23 cellular contexts compared by ENCODE assay signal in the genomic region with DNA sequence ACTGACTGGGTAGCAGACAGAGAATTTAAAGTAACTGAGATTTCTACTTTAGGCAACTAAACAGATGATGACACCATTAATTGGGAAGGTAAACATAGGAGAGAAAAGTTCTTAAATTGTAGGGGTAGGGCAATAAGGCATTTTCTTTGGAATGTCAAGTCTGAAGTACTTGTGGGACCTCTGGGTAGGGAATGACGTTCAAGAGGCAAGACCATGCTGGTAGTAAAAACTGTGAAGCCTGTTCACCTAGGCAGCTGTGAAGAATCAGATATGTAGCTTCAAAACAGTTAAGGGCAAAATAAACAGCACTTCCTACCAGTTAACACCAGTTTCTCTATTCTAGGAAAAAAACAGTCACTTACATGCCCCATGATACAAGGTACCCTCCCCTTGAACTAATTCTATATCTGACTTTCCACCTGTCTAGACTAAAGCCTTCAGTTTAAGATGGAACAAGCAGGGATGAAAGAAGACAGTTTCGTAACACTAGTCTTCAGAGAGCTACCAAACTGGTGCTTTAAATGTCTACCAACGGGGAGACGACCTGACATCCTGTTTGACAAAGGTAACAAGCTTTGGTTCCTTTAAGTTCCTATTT.
DNase-seq lines count a peak whose midpoint lies in the region; ATAC-seq and TF ChIP-seq lines count a peak whose summit lies in the region.
"Had no signal": no experiment of that assay in that cellular context is flagged by ENCODE, and none has a peak within 500 bp of the region (broad histone marks: within the 10 kb centered on the region; RNA-seq: fewer than 3 reads in every experiment).

No MANE protein-coding gene starts in this region.

- H3K4me1 Mint-ChIP-seq in activated CD8-positive, alpha-beta T cell treated with anti-CD3 and anti-CD28 coated beads for 36 hours (ENCODE audit: low read depth) = peaks cover 25% of the 10 kb centered on the region
- peaks cover 8% of the 10 kb centered on the region for H3K4me1 Mint-ChIP-seq in activated CD8-positive, alpha-beta T cell treated with anti-CD3 and anti-CD28 coated beads, Interleukin-2, amount 10 ng/mL, durations not matched to agents 7 days and 5 days (ENCODE audit: low read depth)
- H3K4me1 Mint-ChIP-seq in activated B cell treated with CpG ODN at 0.5 μM for 24 hours = peaks cover 68% of the 10 kb centered on the region

- no peaks in the 10 kb centered on the region for H3K27me3 ChIP-seq in DOHH2 (ENCODE audit: control insufficient read depth, low read length)
- H3K27me3 ChIP-seq: BE2C, SJCRH30 had no signal

- 0 out of 2 replicates have a peak overlapping the region, but pooled peaks have one; percentile 17 for H3K4me2 ChIP-seq in DOHH2 (ENCODE audit: low read length)
- H3K4me2 ChIP-seq: A549 had no signal

- no peaks in the 10 kb centered on the region for H3K79me2 ChIP-seq in DOHH2 (ENCODE audit: control insufficient read depth, low read length)

- H3K4me1 ChIP-seq in DOHH2 (ENCODE audit: control insufficient read depth, low read length) = peaks cover 46% of the 10 kb centered on the region
- H3K4me1 ChIP-seq: A549, BE2C had no signal

- DNase-seq in activated CD8-positive, alpha-beta T cell treated with anti-CD3 and anti-CD28 coated beads for 36 hours = no peak
- no peak for DNase-seq in activated CD8-positive, alpha-beta T cell treated with anti-CD3 and anti-CD28 coated beads, Interleukin-2, amount 10 ng/mL, durations not matched to agents 7 days and 5 days
- DNase-seq in activated B cell treated with CpG ODN at 0.5 μM for 24 hours (no peak), cortex of kidney (lab: John Stamatoyannopoulos, UW) (no peak), UCSD-AML1 (lab: John Stamatoyannopoulos, UW; ENCODE audit: unreplicated experiment) (no peak)
- DNase-seq: BE2C; CD4-positive, alpha-beta memory T cell; DMS153; KBM-7; MM.1S; NCI-H1105; NCI-H146; NCI-H2029 treated with DMSO at 0.1 percent for 48 hours; NCI-H226; NCI-H524; NCI-H774; NK-92 treated with Interleukin-12 subunit alpha and Interleukin-12 subunit beta, amount 100 ng/mL, for 24 hours; OCI-M1; SJCRH30; T-cell had no signal

- CTCF ChIA-PET in activated CD8-positive, alpha-beta T cell treated with anti-CD3 and anti-CD28 coated beads for 36 hours (lab: Charles Lee) = interaction anchor here (0.6 to 2.2 kb wide), 6 partner anchors 16 to 166 kb away, joined by 3 to 8 read pairs (median 4); no protein-coding TSS in a partner anchor
- CTCF ChIA-PET in activated CD8-positive, alpha-beta T cell treated with anti-CD3 and anti-CD28 coated beads, Interleukin-2, amount 10 ng/mL, durations not matched to agents 7 days and 5 days (lab: Charles Lee) = interaction anchor here (1.0 to 5.7 kb wide), 6 partner anchors 10 to 104 kb away, joined by 3 to 32 read pairs (median 5); no protein-coding TSS in a partner anchor
- CTCF ChIA-PET in activated B cell treated with CpG ODN at 0.5 μM for 24 hours (lab: Charles Lee) = interaction anchor here (0.8 to 2.2 kb wide), 2 partner anchors 16 to 103 kb away, joined by 3 to 9 read pairs; no protein-coding TSS in a partner anchor

- no peak overlapping the region for H3K4me3 ChIP-seq in DOHH2 (ENCODE audit: low read length)
- H3K4me3 ChIP-seq: A549, SJCRH30 had no signal

- no peak overlapping the region for H3K27ac ChIP-seq in DOHH2 (ENCODE audit: low read depth, low read length)
- H3K27ac ChIP-seq: A549, SJCRH30 had no signal

- no peak for TF ChIP-seq CTCF in activated CD8-positive, alpha-beta T cell treated with anti-CD3 and anti-CD28 coated beads for 36 hours (IDR thresholded peaks at IDR 0.05)
- TF ChIP-seq CTCF in DOHH2 (IDR thresholded peaks at IDR 0.05; ENCODE audit: low read depth, low read length, poor library complexity, severe bottlenecking) = no peak
- TF ChIP-seq CTCF in activated B cell treated with CpG ODN at 0.5 μM for 24 hours (IDR thresholded peaks at IDR 0.05) = no peak

- no peak overlapping the region for H3K4me3 Mint-ChIP-seq in activated CD8-positive, alpha-beta T cell treated with anti-CD3 and anti-CD28 coated beads for 36 hours
- no peak overlapping the region for H3K4me3 Mint-ChIP-seq in activated CD8-positive, alpha-beta T cell treated with anti-CD3 and anti-CD28 coated beads, Interleukin-2, amount 10 ng/mL, durations not matched to agents 7 days and 5 days
- no peak overlapping the region for H3K4me3 Mint-ChIP-seq in activated B cell treated with CpG ODN at 0.5 μM for 24 hours
- H3K4me3 Mint-ChIP-seq: CD4-positive, alpha-beta memory T cell; T-cell had no signal

- H3K9me2 ChIP-seq in DOHH2 (replicated peaks; ENCODE audit: control insufficient read depth, low read length) = no peaks in the 10 kb centered on the region

- H4K20me1 ChIP-seq in DOHH2 (ENCODE audit: control insufficient read depth, insufficient read depth, low read depth, low read length) = no peaks in the 10 kb centered on the region

- no peaks in the 10 kb centered on the region for H3K9me3 ChIP-seq in DOHH2 (ENCODE audit: control insufficient read depth, insufficient read depth, low read length)
- H3K9me3 ChIP-seq: A549, BE2C, SJCRH30 had no signal

- H3K27me3 Mint-ChIP-seq in activated CD8-positive, alpha-beta T cell treated with anti-CD3 and anti-CD28 coated beads for 36 hours = no peaks in the 10 kb centered on the region
- H3K27me3 Mint-ChIP-seq in activated CD8-positive, alpha-beta T cell treated with anti-CD3 and anti-CD28 coated beads, Interleukin-2, amount 10 ng/mL, durations not matched to agents 7 days and 5 days (ENCODE audit: low read depth) = no peaks in the 10 kb centered on the region
- H3K27me3 Mint-ChIP-seq in activated B cell treated with CpG ODN at 0.5 μM for 24 hours = no peaks in the 10 kb centered on the region
- H3K27me3 Mint-ChIP-seq: CD4-positive, alpha-beta memory T cell; T-cell had no signal

- peak; percentile 22 for ATAC-seq in activated CD8-positive, alpha-beta T cell treated with anti-CD3 and anti-CD28 coated beads for 36 hours
- ATAC-seq in activated CD8-positive, alpha-beta T cell treated with anti-CD3 and anti-CD28 coated beads, Interleukin-2, amount 10 ng/mL, durations not matched to agents 7 days and 5 days = no peak
- ATAC-seq in activated B cell treated with CpG ODN at 0.5 μM for 24 hours (ENCODE audit: low read depth) = no peak
- ATAC-seq in GM21367 (IDR thresholded peaks at IDR 0.05; ENCODE audit: unreplicated experiment) = no peak
- ATAC-seq: A549 had no signal

- intact Hi-C loops in activated CD8-positive, alpha-beta T cell treated with anti-CD3 and anti-CD28 coated beads for 36 hours (cut with micrococcal nuclease) = no loop called here
- intact Hi-C loops in activated B cell treated with CpG ODN at 0.5 μM for 24 hours (cut with micrococcal nuclease) = no loop called here

- H3F3A ChIP-seq in DOHH2 (ENCODE audit: control insufficient read depth, insufficient read depth) = no peaks in the 10 kb centered on the region

- H3K27ac Mint-ChIP-seq in activated CD8-positive, alpha-beta T cell treated with anti-CD3 and anti-CD28 coated beads for 36 hours = no peak overlapping the region
- H3K27ac Mint-ChIP-seq in activated CD8-positive, alpha-beta T cell treated with anti-CD3 and anti-CD28 coated beads, Interleukin-2, amount 10 ng/mL, durations not matched to agents 7 days and 5 days = no peak overlapping the region
- peak overlapping the region; percentile 30 for H3K27ac Mint-ChIP-seq in activated B cell treated with CpG ODN at 0.5 μM for 24 hours

- no peaks in the 10 kb centered on the region for H3K9me3 Mint-ChIP-seq in activated CD8-positive, alpha-beta T cell treated with anti-CD3 and anti-CD28 coated beads for 36 hours
- no peaks in the 10 kb centered on the region for H3K9me3 Mint-ChIP-seq in activated CD8-positive, alpha-beta T cell treated with anti-CD3 and anti-CD28 coated beads, Interleukin-2, amount 10 ng/mL, durations not matched to agents 7 days and 5 days (ENCODE audit: insufficient read depth)
- H3K9me3 Mint-ChIP-seq in activated B cell treated with CpG ODN at 0.5 μM for 24 hours = no peaks in the 10 kb centered on the region
- H3K9me3 Mint-ChIP-seq: CD4-positive, alpha-beta memory T cell; T-cell had no signal

- no peaks in the 10 kb centered on the region for H3K36me3 ChIP-seq in DOHH2 (ENCODE audit: control insufficient read depth, low read length)
- H3K36me3 ChIP-seq: BE2C, SJCRH30 had no signal

- H3K36me3 Mint-ChIP-seq in activated CD8-positive, alpha-beta T cell treated with anti-CD3 and anti-CD28 coated beads for 36 hours (ENCODE audit: low read depth) = peaks cover 4% of the 10 kb centered on the region
- peaks cover 2% of the 10 kb centered on the region for H3K36me3 Mint-ChIP-seq in activated CD8-positive, alpha-beta T cell treated with anti-CD3 and anti-CD28 coated beads, Interleukin-2, amount 10 ng/mL, durations not matched to agents 7 days and 5 days (ENCODE audit: low read depth)
- peaks cover 20% of the 10 kb centered on the region for H3K36me3 Mint-ChIP-seq in activated B cell treated with CpG ODN at 0.5 μM for 24 hours (ENCODE audit: low read depth)

- POLR2A ChIA-PET in activated CD8-positive, alpha-beta T cell treated with anti-CD3 and anti-CD28 coated beads for 36 hours (lab: Charles Lee) = interaction anchor here (0.5 to 1.4 kb wide), 3 partner anchors 9 to 96 kb away, joined by 3 read pairs; no protein-coding TSS in a partner anchor
- POLR2A ChIA-PET in activated CD8-positive, alpha-beta T cell treated with anti-CD3 and anti-CD28 coated beads, Interleukin-2, amount 10 ng/mL, durations not matched to agents 7 days and 5 days (lab: Charles Lee) = interaction anchor here (0.7 kb wide), 1 partner anchor 1419 kb away, joined by 3 read pairs; no protein-coding TSS in a partner anchor
- POLR2A ChIA-PET in activated B cell treated with CpG ODN at 0.5 μM for 24 hours (lab: Charles Lee) = interaction anchor here (0.8 to 1.2 kb wide), 2 partner anchors 33 to 97 kb away, joined by 3 to 5 read pairs; no protein-coding TSS in a partner anchor
